Comparison of ENCODE assay signal across 1 cellular context in the genomic region with DNA sequence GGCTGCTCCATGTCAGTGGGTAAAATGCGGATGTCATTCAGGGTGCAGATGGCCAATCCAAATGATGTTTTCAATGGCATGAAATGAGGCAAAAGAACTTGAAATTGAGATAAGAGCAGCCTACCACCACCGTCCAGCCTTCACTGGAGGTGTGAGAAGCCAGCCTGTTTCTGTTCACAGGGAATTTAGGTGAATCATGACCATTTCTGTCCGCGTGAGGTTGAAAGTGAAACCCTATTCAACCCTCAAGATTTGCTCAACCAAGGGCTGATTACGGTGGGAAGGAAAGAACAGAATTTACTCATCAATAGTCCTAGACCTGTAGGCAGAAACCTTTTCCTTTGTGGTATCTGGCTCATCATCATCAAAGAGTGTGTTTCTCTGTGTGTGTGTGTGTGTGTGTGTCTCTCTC.
TF ChIP-seq lines count a peak whose summit lies in the region.

No MANE protein-coding gene starts in this region.

TF ChIP-seq in GM12878, 131 proteins besides CTCF, POLR2A, EP300 and RAD21 (continued from another document):
- TF ChIP-seq, protein P1, sequence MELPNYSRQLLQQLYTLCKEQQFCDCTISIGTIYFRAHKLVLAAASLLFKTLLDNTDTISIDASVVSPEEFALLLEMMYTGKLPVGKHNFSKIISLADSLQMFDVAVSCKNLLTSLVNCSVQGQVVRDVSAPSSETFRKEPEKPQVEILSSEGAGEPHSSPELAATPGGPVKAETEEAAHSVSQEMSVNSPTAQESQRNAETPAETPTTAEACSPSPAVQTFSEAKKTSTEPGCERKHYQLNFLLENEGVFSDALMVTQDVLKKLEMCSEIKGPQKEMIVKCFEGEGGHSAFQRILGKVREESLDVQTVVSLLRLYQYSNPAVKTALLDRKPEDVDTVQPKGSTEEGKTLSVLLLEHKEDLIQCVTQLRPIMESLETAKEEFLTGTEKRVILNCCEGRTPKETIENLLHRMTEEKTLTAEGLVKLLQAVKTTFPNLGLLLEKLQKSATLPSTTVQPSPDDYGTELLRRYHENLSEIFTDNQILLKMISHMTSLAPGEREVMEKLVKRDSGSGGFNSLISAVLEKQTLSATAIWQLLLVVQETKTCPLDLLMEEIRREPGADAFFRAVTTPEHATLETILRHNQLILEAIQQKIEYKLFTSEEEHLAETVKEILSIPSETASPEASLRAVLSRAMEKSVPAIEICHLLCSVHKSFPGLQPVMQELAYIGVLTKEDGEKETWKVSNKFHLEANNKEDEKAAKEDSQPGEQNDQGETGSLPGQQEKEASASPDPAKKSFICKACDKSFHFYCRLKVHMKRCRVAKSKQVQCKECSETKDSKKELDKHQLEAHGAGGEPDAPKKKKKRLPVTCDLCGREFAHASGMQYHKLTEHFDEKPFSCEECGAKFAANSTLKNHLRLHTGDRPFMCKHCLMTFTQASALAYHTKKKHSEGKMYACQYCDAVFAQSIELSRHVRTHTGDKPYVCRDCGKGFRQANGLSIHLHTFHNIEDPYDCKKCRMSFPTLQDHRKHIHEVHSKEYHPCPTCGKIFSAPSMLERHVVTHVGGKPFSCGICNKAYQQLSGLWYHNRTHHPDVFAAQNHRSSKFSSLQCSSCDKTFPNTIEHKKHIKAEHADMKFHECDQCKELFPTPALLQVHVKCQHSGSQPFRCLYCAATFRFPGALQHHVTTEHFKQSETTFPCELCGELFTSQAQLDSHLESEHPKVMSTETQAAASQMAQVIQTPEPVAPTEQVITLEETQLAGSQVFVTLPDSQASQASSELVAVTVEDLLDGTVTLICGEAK (IDR thresholded peaks at IDR 0.05; ENCODE audit: borderline replicate concordance), result no peak
- TF ChIP-seq ATF7 (IDR thresholded peaks at IDR 0.05; ENCODE audit: low read depth) (peak; percentile 86), SREBF2 (IDR thresholded peaks at IDR 0.05; ENCODE audit: low read length) (no peak), SIN3A (IDR thresholded peaks at IDR 0.05; ENCODE audit: low read depth, low read length) (no peak), YBX1 (IDR thresholded peaks at IDR 0.05) (no peak), HDGF (IDR thresholded peaks at IDR 0.05) (no peak), IRF4 (IDR thresholded peaks at IDR 0.05; ENCODE audit: low read depth, low read length) (peak; percentile 100), POLR2AphosphoS5 (IDR thresholded peaks at IDR 0.05; ENCODE audit: low read length) (no peak), MTA2 (IDR thresholded peaks at IDR 0.05; ENCODE audit: low read depth) (peak; percentile 96), BRCA1 (IDR thresholded peaks at IDR 0.05; ENCODE audit: low read depth, low read length) (no peak), SPI1 (IDR thresholded peaks at IDR 0.05; ENCODE audit: borderline replicate concordance, insufficient read depth, low read depth, low read length) (no peak), MXI1 (IDR thresholded peaks at IDR 0.05; ENCODE audit: low read depth, low read length) (0 out of 2 replicates have a peak, but pooled peaks have one; percentile 44), HCFC1 (IDR thresholded peaks at IDR 0.05; ENCODE audit: low read length) (no peak), SRF (IDR thresholded peaks at IDR 0.05; ENCODE audit: low read depth in 2 of 2, low read length in 2 of 2) (0 out of 4 replicates have a peak, but pooled peaks of 1 of the 2 experiments have one; percentile 16), PAX5 (IDR thresholded peaks at IDR 0.05; ENCODE audit: borderline replicate concordance, low read depth, low read length) (peak; percentile 98), RBBP5 (conservative IDR thresholded peaks at IDR 0.05) (no peak), SREBF1 (IDR thresholded peaks at IDR 0.05; ENCODE audit: low read length) (no peak), SMARCA5 (IDR thresholded peaks at IDR 0.05) (no peak), NBN (IDR thresholded peaks at IDR 0.05) (peak; percentile 87), TCF3 (IDR thresholded peaks at IDR 0.05; ENCODE audit: borderline replicate concordance, insufficient read depth, low read depth, low read length) (peak; percentile 87), SIX5 (IDR thresholded peaks at IDR 0.05; ENCODE audit: low read depth, low read length, severe bottlenecking) (no peak)
- TF ChIP-seq, protein P2, sequence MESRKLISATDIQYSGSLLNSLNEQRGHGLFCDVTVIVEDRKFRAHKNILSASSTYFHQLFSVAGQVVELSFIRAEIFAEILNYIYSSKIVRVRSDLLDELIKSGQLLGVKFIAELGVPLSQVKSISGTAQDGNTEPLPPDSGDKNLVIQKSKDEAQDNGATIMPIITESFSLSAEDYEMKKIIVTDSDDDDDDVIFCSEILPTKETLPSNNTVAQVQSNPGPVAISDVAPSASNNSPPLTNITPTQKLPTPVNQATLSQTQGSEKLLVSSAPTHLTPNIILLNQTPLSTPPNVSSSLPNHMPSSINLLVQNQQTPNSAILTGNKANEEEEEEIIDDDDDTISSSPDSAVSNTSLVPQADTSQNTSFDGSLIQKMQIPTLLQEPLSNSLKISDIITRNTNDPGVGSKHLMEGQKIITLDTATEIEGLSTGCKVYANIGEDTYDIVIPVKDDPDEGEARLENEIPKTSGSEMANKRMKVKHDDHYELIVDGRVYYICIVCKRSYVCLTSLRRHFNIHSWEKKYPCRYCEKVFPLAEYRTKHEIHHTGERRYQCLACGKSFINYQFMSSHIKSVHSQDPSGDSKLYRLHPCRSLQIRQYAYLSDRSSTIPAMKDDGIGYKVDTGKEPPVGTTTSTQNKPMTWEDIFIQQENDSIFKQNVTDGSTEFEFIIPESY (IDR thresholded peaks at IDR 0.05), result no peak
- TF ChIP-seq, protein P3, sequence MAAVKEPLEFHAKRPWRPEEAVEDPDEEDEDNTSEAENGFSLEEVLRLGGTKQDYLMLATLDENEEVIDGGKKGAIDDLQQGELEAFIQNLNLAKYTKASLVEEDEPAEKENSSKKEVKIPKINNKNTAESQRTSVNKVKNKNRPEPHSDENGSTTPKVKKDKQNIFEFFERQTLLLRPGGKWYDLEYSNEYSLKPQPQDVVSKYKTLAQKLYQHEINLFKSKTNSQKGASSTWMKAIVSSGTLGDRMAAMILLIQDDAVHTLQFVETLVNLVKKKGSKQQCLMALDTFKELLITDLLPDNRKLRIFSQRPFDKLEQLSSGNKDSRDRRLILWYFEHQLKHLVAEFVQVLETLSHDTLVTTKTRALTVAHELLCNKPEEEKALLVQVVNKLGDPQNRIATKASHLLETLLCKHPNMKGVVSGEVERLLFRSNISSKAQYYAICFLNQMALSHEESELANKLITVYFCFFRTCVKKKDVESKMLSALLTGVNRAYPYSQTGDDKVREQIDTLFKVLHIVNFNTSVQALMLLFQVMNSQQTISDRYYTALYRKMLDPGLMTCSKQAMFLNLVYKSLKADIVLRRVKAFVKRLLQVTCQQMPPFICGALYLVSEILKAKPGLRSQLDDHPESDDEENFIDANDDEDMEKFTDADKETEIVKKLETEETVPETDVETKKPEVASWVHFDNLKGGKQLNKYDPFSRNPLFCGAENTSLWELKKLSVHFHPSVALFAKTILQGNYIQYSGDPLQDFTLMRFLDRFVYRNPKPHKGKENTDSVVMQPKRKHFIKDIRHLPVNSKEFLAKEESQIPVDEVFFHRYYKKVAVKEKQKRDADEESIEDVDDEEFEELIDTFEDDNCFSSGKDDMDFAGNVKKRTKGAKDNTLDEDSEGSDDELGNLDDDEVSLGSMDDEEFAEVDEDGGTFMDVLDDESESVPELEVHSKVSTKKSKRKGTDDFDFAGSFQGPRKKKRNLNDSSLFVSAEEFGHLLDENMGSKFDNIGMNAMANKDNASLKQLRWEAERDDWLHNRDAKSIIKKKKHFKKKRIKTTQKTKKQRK (IDR thresholded peaks at IDR 0.05; ENCODE audit: low read depth, low read length), result no peak
- TF ChIP-seq, protein P4, sequence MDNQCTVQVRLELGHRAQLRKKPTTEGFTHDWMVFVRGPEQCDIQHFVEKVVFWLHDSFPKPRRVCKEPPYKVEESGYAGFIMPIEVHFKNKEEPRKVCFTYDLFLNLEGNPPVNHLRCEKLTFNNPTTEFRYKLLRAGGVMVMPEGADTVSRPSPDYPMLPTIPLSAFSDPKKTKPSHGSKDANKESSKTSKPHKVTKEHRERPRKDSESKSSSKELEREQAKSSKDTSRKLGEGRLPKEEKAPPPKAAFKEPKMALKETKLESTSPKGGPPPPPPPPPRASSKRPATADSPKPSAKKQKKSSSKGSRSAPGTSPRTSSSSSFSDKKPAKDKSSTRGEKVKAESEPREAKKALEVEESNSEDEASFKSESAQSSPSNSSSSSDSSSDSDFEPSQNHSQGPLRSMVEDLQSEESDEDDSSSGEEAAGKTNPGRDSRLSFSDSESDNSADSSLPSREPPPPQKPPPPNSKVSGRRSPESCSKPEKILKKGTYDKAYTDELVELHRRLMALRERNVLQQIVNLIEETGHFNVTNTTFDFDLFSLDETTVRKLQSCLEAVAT (IDR thresholded peaks at IDR 0.05), result peak; percentile 78
- TF ChIP-seq, protein P5, sequence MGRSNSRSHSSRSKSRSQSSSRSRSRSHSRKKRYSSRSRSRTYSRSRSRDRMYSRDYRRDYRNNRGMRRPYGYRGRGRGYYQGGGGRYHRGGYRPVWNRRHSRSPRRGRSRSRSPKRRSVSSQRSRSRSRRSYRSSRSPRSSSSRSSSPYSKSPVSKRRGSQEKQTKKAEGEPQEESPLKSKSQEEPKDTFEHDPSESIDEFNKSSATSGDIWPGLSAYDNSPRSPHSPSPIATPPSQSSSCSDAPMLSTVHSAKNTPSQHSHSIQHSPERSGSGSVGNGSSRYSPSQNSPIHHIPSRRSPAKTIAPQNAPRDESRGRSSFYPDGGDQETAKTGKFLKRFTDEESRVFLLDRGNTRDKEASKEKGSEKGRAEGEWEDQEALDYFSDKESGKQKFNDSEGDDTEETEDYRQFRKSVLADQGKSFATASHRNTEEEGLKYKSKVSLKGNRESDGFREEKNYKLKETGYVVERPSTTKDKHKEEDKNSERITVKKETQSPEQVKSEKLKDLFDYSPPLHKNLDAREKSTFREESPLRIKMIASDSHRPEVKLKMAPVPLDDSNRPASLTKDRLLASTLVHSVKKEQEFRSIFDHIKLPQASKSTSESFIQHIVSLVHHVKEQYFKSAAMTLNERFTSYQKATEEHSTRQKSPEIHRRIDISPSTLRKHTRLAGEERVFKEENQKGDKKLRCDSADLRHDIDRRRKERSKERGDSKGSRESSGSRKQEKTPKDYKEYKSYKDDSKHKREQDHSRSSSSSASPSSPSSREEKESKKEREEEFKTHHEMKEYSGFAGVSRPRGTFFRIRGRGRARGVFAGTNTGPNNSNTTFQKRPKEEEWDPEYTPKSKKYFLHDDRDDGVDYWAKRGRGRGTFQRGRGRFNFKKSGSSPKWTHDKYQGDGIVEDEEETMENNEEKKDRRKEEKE (IDR thresholded peaks at IDR 0.05), result no peak
- TF ChIP-seq, protein P6, sequence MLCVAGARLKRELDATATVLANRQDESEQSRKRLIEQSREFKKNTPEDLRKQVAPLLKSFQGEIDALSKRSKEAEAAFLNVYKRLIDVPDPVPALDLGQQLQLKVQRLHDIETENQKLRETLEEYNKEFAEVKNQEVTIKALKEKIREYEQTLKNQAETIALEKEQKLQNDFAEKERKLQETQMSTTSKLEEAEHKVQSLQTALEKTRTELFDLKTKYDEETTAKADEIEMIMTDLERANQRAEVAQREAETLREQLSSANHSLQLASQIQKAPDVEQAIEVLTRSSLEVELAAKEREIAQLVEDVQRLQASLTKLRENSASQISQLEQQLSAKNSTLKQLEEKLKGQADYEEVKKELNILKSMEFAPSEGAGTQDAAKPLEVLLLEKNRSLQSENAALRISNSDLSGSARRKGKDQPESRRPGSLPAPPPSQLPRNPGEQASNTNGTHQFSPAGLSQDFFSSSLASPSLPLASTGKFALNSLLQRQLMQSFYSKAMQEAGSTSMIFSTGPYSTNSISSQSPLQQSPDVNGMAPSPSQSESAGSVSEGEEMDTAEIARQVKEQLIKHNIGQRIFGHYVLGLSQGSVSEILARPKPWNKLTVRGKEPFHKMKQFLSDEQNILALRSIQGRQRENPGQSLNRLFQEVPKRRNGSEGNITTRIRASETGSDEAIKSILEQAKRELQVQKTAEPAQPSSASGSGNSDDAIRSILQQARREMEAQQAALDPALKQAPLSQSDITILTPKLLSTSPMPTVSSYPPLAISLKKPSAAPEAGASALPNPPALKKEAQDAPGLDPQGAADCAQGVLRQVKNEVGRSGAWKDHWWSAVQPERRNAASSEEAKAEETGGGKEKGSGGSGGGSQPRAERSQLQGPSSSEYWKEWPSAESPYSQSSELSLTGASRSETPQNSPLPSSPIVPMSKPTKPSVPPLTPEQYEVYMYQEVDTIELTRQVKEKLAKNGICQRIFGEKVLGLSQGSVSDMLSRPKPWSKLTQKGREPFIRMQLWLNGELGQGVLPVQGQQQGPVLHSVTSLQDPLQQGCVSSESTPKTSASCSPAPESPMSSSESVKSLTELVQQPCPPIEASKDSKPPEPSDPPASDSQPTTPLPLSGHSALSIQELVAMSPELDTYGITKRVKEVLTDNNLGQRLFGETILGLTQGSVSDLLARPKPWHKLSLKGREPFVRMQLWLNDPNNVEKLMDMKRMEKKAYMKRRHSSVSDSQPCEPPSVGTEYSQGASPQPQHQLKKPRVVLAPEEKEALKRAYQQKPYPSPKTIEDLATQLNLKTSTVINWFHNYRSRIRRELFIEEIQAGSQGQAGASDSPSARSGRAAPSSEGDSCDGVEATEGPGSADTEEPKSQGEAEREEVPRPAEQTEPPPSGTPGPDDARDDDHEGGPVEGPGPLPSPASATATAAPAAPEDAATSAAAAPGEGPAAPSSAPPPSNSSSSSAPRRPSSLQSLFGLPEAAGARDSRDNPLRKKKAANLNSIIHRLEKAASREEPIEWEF (IDR thresholded peaks at IDR 0.05; ENCODE audit: insufficient replicate concordance, low read depth, low read length), result peak; percentile 91
- TF ChIP-seq, protein P7, sequence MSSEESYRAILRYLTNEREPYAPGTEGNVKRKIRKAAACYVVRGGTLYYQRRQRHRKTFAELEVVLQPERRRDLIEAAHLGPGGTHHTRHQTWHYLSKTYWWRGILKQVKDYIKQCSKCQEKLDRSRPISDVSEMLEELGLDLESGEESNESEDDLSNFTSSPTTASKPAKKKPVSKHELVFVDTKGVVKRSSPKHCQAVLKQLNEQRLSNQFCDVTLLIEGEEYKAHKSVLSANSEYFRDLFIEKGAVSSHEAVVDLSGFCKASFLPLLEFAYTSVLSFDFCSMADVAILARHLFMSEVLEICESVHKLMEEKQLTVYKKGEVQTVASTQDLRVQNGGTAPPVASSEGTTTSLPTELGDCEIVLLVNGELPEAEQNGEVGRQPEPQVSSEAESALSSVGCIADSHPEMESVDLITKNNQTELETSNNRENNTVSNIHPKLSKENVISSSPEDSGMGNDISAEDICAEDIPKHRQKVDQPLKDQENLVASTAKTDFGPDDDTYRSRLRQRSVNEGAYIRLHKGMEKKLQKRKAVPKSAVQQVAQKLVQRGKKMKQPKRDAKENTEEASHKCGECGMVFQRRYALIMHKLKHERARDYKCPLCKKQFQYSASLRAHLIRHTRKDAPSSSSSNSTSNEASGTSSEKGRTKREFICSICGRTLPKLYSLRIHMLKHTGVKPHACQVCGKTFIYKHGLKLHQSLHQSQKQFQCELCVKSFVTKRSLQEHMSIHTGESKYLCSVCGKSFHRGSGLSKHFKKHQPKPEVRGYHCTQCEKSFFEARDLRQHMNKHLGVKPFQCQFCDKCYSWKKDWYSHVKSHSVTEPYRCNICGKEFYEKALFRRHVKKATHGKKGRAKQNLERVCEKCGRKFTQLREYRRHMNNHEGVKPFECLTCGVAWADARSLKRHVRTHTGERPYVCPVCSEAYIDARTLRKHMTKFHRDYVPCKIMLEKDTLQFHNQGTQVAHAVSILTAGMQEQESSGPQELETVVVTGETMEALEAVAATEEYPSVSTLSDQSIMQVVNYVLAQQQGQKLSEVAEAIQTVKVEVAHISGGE (CRISPR knock-in tag; IDR thresholded peaks at IDR 0.05), result no peak
